Comparison of ENCODE assay signal across 1 cellular context in genomic region chr20:43456809-43457639, GRCh38.
TF ChIP-seq lines count a peak whose summit lies in the region.

No MANE protein-coding gene starts in this region.

TF ChIP-seq in HepG2, 621 proteins besides CTCF, POLR2A, EP300 and RAD21 (continued from another document and continues in another):
- no peak for TF ChIP-seq MLXIP (CRISPR knock-in tag; IDR thresholded peaks at IDR 0.05; ENCODE audit: borderline replicate concordance)
- TF ChIP-seq SMYD3 (CRISPR knock-in tag; IDR thresholded peaks at IDR 0.05): no peak
- no peak for TF ChIP-seq HES4 (CRISPR knock-in tag; IDR thresholded peaks at IDR 0.05; ENCODE audit: borderline replicate concordance)
- TF ChIP-seq ZNF644 (CRISPR knock-in tag; IDR thresholded peaks at IDR 0.05; ENCODE audit: low read depth): no peak
- no peak for TF ChIP-seq HNRNPL (IDR thresholded peaks at IDR 0.05; ENCODE audit: low read depth, low read length)
- TF ChIP-seq HOMEZ (CRISPR knock-in tag; IDR thresholded peaks at IDR 0.05; ENCODE audit: low read depth): no peak
- no peak for TF ChIP-seq SOX6 (IDR thresholded peaks at IDR 0.05)
- no peak; the same call in 1 of the 2 replicates for TF ChIP-seq SOX6 (CRISPR knock-in tag; IDR thresholded peaks at IDR 0.05)
- 0 out of 2 replicates have a peak, but pooled peaks have one; percentile 8 for TF ChIP-seq ZNF639 (CRISPR knock-in tag; conservative IDR thresholded peaks at IDR 0.05)
- no peak for TF ChIP-seq CBX2 (IDR thresholded peaks at IDR 0.05; ENCODE audit: low read depth, low read length)
- no peak for TF ChIP-seq CBX2 (CRISPR knock-in tag; IDR thresholded peaks at IDR 0.05; ENCODE audit: low read depth)
- TF ChIP-seq ZNF431 (CRISPR knock-in tag; IDR thresholded peaks at IDR 0.05; ENCODE audit: borderline replicate concordance, low read depth): no peak
- TF ChIP-seq ERF (CRISPR knock-in tag; IDR thresholded peaks at IDR 0.05): no peak
- no peak for TF ChIP-seq ZNF878 (CRISPR knock-in tag; IDR thresholded peaks at IDR 0.05)
- no peak; the same call in 1 of the 2 replicates for TF ChIP-seq MIXL1 (CRISPR knock-in tag; IDR thresholded peaks at IDR 0.05)
- TF ChIP-seq RNF219 (CRISPR knock-in tag; IDR thresholded peaks at IDR 0.05): no peak; the same call in 1 of the 2 replicates
- no peak for TF ChIP-seq PLRG1 (conservative IDR thresholded peaks at IDR 0.05)
- TF ChIP-seq NPAS2 (CRISPR knock-in tag; IDR thresholded peaks at IDR 0.05; ENCODE audit: borderline replicate concordance): no peak
- TF ChIP-seq ZNF674 (CRISPR knock-in tag; IDR thresholded peaks at IDR 0.05; ENCODE audit: low read depth): no peak
- TF ChIP-seq ZNF562 (CRISPR knock-in tag; IDR thresholded peaks at IDR 0.05; ENCODE audit: borderline replicate concordance): no peak
- TF ChIP-seq ZNF468 (CRISPR knock-in tag; IDR thresholded peaks at IDR 0.05): 0 out of 2 replicates have a peak, but pooled peaks have one; percentile 42
- no peak for TF ChIP-seq ZNF782 (CRISPR knock-in tag; IDR thresholded peaks at IDR 0.05; ENCODE audit: borderline replicate concordance)
- TF ChIP-seq ZNF160 (CRISPR knock-in tag; IDR thresholded peaks at IDR 0.05): peak; percentile 47; the same call in 1 of the 2 replicates
- TF ChIP-seq KLF15 (CRISPR knock-in tag; IDR thresholded peaks at IDR 0.05; ENCODE audit: borderline replicate concordance): peak; percentile 34; the same call in 1 of the 2 replicates
- peak; percentile 37 for TF ChIP-seq YY1 (IDR thresholded peaks at IDR 0.05; ENCODE audit: insufficient read depth, insufficient replicate concordance, low read depth, low read length)
- no peak for TF ChIP-seq PITX1 (CRISPR knock-in tag; IDR thresholded peaks at IDR 0.05)
- no peak for TF ChIP-seq ZNF101 (CRISPR knock-in tag; IDR thresholded peaks at IDR 0.05; ENCODE audit: borderline replicate concordance, low read depth)
- TF ChIP-seq ZNF3 (CRISPR knock-in tag; IDR thresholded peaks at IDR 0.05): no peak
- 0 out of 2 replicates have a peak, but pooled peaks have one; percentile 15 for TF ChIP-seq SRF (IDR thresholded peaks at IDR 0.05; ENCODE audit: low read depth, low read length)
- TF ChIP-seq AHDC1 (CRISPR knock-in tag; IDR thresholded peaks at IDR 0.05; ENCODE audit: borderline replicate concordance): 0 out of 2 replicates have a peak, but pooled peaks have one; percentile 41
- no peak for TF ChIP-seq SP1 (IDR thresholded peaks at IDR 0.05)
- TF ChIP-seq SP1 (CRISPR knock-in tag; IDR thresholded peaks at IDR 0.05): no peak
- no peak for TF ChIP-seq SPEN (CRISPR knock-in tag; IDR thresholded peaks at IDR 0.05; ENCODE audit: low read depth)
- peak; percentile 44; the same call in 1 of the 2 replicates for TF ChIP-seq MEIS2 (CRISPR knock-in tag; IDR thresholded peaks at IDR 0.05)
- no peak; the same call in 1 of the 2 replicates for TF ChIP-seq ZBTB8A (CRISPR knock-in tag; IDR thresholded peaks at IDR 0.05; ENCODE audit: borderline replicate concordance, low read depth)
- TF ChIP-seq ZNF136 (CRISPR knock-in tag; IDR thresholded peaks at IDR 0.05; ENCODE audit: low read depth): no peak
- TF ChIP-seq DPF2 (CRISPR knock-in tag; IDR thresholded peaks at IDR 0.05; ENCODE audit: borderline replicate concordance, low read depth): 0 out of 2 replicates have a peak, but pooled peaks have one; percentile 5
- TF ChIP-seq HOXA5 (CRISPR knock-in tag; IDR thresholded peaks at IDR 0.05): no peak
- TF ChIP-seq STAT6 (CRISPR knock-in tag; IDR thresholded peaks at IDR 0.05; ENCODE audit: borderline replicate concordance): no peak; the same call in 1 of the 2 replicates
- 0 out of 2 replicates have a peak, but pooled peaks have one; percentile 27 for TF ChIP-seq HNF4A (CRISPR knock-in tag; IDR thresholded peaks at IDR 0.05)
- no peak; the same call in 1 of the 2 replicates for TF ChIP-seq ZNF576 (CRISPR knock-in tag; IDR thresholded peaks at IDR 0.05)
- no peak for TF ChIP-seq ZNF850 (CRISPR knock-in tag; conservative IDR thresholded peaks at IDR 0.05)
- 0 out of 2 replicates have a peak, but pooled peaks have one; percentile 28 for TF ChIP-seq ZKSCAN8 (CRISPR knock-in tag; IDR thresholded peaks at IDR 0.05; ENCODE audit: borderline replicate concordance)
- TF ChIP-seq GLMP (CRISPR knock-in tag; IDR thresholded peaks at IDR 0.05; ENCODE audit: borderline replicate concordance): no peak
- peak; percentile 4; the same call in 1 of the 2 replicates for TF ChIP-seq BRCA1 (CRISPR knock-in tag; IDR thresholded peaks at IDR 0.05)
- TF ChIP-seq ZMYM2 (CRISPR knock-in tag; IDR thresholded peaks at IDR 0.05): 0 out of 2 replicates have a peak, but pooled peaks have one; percentile 29
- no peak for TF ChIP-seq ZNF564 (CRISPR knock-in tag; IDR thresholded peaks at IDR 0.05)
- no peak for TF ChIP-seq ZBTB21 (CRISPR knock-in tag; IDR thresholded peaks at IDR 0.05)
